ENCODE assay signal across 10 cellular contexts in genomic region chr6:81562169-81562568, GRCh38.
A peak's percentile ranks its signal among the peaks of the same experiment; 100 is the strongest.
DNase-seq lines count a peak whose midpoint lies in the region; FAIRE-seq and TF ChIP-seq lines count a peak whose summit lies in the region.
"Had no signal": no experiment of that assay in that cellular context is flagged by ENCODE, and none has a peak within 500 bp of the region (broad histone marks: within the 10 kb centered on the region; RNA-seq: fewer than 3 reads in every experiment).

No MANE protein-coding gene starts in this region.

- intact Hi-C loops in Calu3 (cut with micrococcal nuclease; ENCODE audit: unreplicated experiment), result loop anchor here (5.0 kb wide), 2 partner anchors 115 to 190 kb away; partner anchors contain the start of gene TENT5A

- peak; percentile 92 for FAIRE-seq in endometrium (lab: Jason Lieb, UNC)

- CTCF ChIA-PET in Calu3 (lab: Charles Lee), result interaction anchor here (0.7 kb wide), 1 partner anchor 11 kb away, joined by 3 read pairs; no protein-coding TSS in a partner anchor

- no peaks in the 10 kb centered on the region for H3K9me3 Mint-ChIP-seq in Calu3 (ENCODE audit: low read depth, unreplicated experiment)
- H3K9me3 Mint-ChIP-seq: IgD-negative memory B cell had no signal

- BruUV-seq in Calu3 (replicated peaks; lab: Mats Ljungman, UMichigan), result no TSS peak

- DNase-seq in Calu3 (peak; percentile 16), NCI-H2029 (lab: John Stamatoyannopoulos, UW) (peak; percentile 7), non-pigmented ciliary epithelial cell (ENCODE audit: low read depth) (peak; percentile 77), iPS-NIHi11 (ENCODE audit: low spot score) (no peak), NCI-H526 treated with DMSO at 0.1 percent for 48 hours (lab: John Stamatoyannopoulos, UW) (no peak)
- no peak for DNase-seq in activated CD4-positive, alpha-beta T cell treated with anti-CD3 and anti-CD28 coated beads for 48 hours
- no peak for DNase-seq in stimulated activated CD4-positive, alpha-beta T cell treated with anti-CD3 and anti-CD28 coated beads, Interleukin-4, amount 100 ng/mL, for 24 hours
- DNase-seq: GF-D8 had no signal

- H3K4me1 Mint-ChIP-seq in Calu3 (ENCODE audit: low read depth, unreplicated experiment), result peaks cover 16% of the 10 kb centered on the region
- H3K4me1 Mint-ChIP-seq: IgD-negative memory B cell had no signal

- peak overlapping the region; percentile 47 for H3K4me3 Mint-ChIP-seq in Calu3 (ENCODE audit: low read depth, unreplicated experiment)
- H3K4me3 Mint-ChIP-seq: IgD-negative memory B cell had no signal

- no peaks in the 10 kb centered on the region for H3K27me3 Mint-ChIP-seq in Calu3 (ENCODE audit: unreplicated experiment)
- H3K27me3 Mint-ChIP-seq: IgD-negative memory B cell had no signal

- H3K36me3 Mint-ChIP-seq in Calu3 (ENCODE audit: insufficient read depth, unreplicated experiment), result no peaks in the 10 kb centered on the region
- H3K36me3 Mint-ChIP-seq: IgD-negative memory B cell had no signal

- no peak for TF ChIP-seq CTCF in Calu3 (IDR thresholded peaks at IDR 0.05; ENCODE audit: unreplicated experiment)

- peak overlapping the region; percentile 66 for H3K27ac Mint-ChIP-seq in Calu3 (ENCODE audit: unreplicated experiment)
- H3K27ac Mint-ChIP-seq: IgD-negative memory B cell had no signal

Comparison
In these comparisons a context has a peak if more than half of its experiments do, and no peak if none do; other contexts are left out.
1. DNase-seq: peak in Calu3 (single experiment), NCI-H2029 (single experiment) and non-pigmented ciliary epithelial cell (single experiment); none in activated CD4-positive, alpha-beta T cell treated with anti-CD3 and anti-CD28 coated beads for 48 hours (single experiment), stimulated activated CD4-positive, alpha-beta T cell treated with anti-CD3 and anti-CD28 coated beads, Interleukin-4, amount 100 ng/mL, for 24 hours (single experiment), iPS-NIHi11 (single experiment) and NCI-H526 treated with DMSO at 0.1 percent for 48 hours (single experiment).